ENCODE assay signal across 1 cellular context in genomic region chr12:62799766-62800406, GRCh38.
TF ChIP-seq lines count a peak whose summit lies in the region.

No MANE protein-coding gene starts in this region.

TF ChIP-seq in GM23338, 12 proteins besides CTCF, POLR2A, EP300 and RAD21 (continued from another document):
- TF ChIP-seq ZNF331 (CRISPR knock-in tag; IDR thresholded peaks at IDR 0.05; ENCODE audit: low read depth) (no peak), CREB1 (CRISPR knock-in tag; IDR thresholded peaks at IDR 0.05; ENCODE audit: low read depth) (no peak), EZH2phosphoT487 (IDR thresholded peaks at IDR 0.05; ENCODE audit: unreplicated experiment) (no peak), EZH2 (IDR thresholded peaks at IDR 0.05; ENCODE audit: low read depth, unreplicated experiment) (no peak), JUNB (IDR thresholded peaks at IDR 0.05; ENCODE audit: unreplicated experiment) (no peak)
